22 cellular contexts compared by ENCODE assay signal in genomic region chr19:3381701-3382372, GRCh38. TPM values are rescaled to one million over a fixed set of nuclear protein-coding genes. Genes with fewer than 3 reads are reported as not detected.
DNase-seq lines count a peak whose midpoint lies in the region; ATAC-seq, FAIRE-seq and TF ChIP-seq lines count a peak whose summit lies in the region.
"Had no signal": no experiment of that assay in that cellular context is flagged by ENCODE, and none has a peak within 500 bp of the region (broad histone marks: within the 10 kb centered on the region; RNA-seq: fewer than 3 reads in every experiment).

No MANE protein-coding gene starts in this region.

- H3K36me3 ChIP-seq in left ventricle myocardium inferior (peaks cover 11% of the 10 kb centered on the region), endothelial cell of umbilical vein (ENCODE audit: control insufficient read depth in 2 of 2, extremely low read depth in 1 of 2, insufficient read depth in 2 of 2, low read length in 2 of 2) (peaks cover 0 to 24% of the 10 kb centered on the region in 2 experiments), prostate gland (no peaks in the 10 kb centered on the region), upper lobe of left lung (peaks cover 4 to 36% (median 18%) of the 10 kb centered on the region in 4 donors)

- CTCF ChIA-PET in endothelial cell of umbilical vein (lab: Charles Lee), result no interaction called here

- H3K79me2 ChIP-seq in endothelial cell of umbilical vein (ENCODE audit: control insufficient read depth, insufficient read depth, low read length), result peaks cover 86% of the 10 kb centered on the region

- POLR2A ChIA-PET in endothelial cell of umbilical vein (lab: Charles Lee), result no interaction called here

- TF ChIP-seq POLR2A in endothelial cell of umbilical vein (IDR thresholded peaks at IDR 0.05; ENCODE audit: low read depth, low read length) (no peak), prostate gland (IDR thresholded peaks at IDR 0.05) (no peak), upper lobe of left lung (IDR thresholded peaks at IDR 0.05) (no peak)

- H3K27ac ChIP-seq in left ventricle myocardium inferior (replicated peaks) (peak overlapping the region; percentile 89), endothelial cell of umbilical vein (ENCODE audit: insufficient read depth, low read depth, low read length) (no peak overlapping the region), prostate gland (peak overlapping the region; percentile 38 to 74), upper lobe of left lung (peak overlapping the region in 3 of 4 donors; percentile 12 to 81 (median 77))
- H3K27ac ChIP-seq: brain microvascular endothelial cell, GM23248, SJSA1 had no signal

- H3K36me3 Mint-ChIP-seq in activated naive CD8-positive, alpha-beta T cell treated with anti-CD3 and anti-CD28 coated beads for 36 hours, result peaks cover 8% of the 10 kb centered on the region
- H3K36me3 Mint-ChIP-seq: WTC11 had no signal

- no peak overlapping the region for H3K4me3 Mint-ChIP-seq in activated naive CD8-positive, alpha-beta T cell treated with anti-CD3 and anti-CD28 coated beads for 36 hours
- H3K4me3 Mint-ChIP-seq: activated CD4-positive, alpha-beta memory T cell treated with anti-CD3 and anti-CD28 coated beads, Interleukin-2, amount 10 ng/mL, durations not matched to agents 7 days and 5 days; activated naive CD8-positive, alpha-beta T cell; stimulated activated naive B cell treated with anti-CD40 and anti-IgM and Interleukin-4, amounts not matched to agents 10 μg/mL and 1 μg/mL and 100 μg/mL, for 72 hours; WTC11 had no signal

- ATAC-seq in Right ventricle myocardium inferior (no peak), upper lobe of left lung (ENCODE audit: low FRiP score in 2 of 2) (no peak), GM19035 (IDR thresholded peaks at IDR 0.05; ENCODE audit: unreplicated experiment) (no peak)
- ATAC-seq: right cardiac atrium; stimulated activated naive B cell treated with anti-CD40 and anti-IgM and Interleukin-4, amounts not matched to agents 10 μg/mL and 1 μg/mL and 100 μg/mL, for 72 hours; T-helper 17 cell; WTC11 had no signal

- H3K9ac ChIP-seq in endothelial cell of umbilical vein (replicated peaks; ENCODE audit: extremely low read depth, insufficient read depth, low read length), result no peak overlapping the region
- H3K9ac ChIP-seq: GM23248 had no signal

- no peaks in the 10 kb centered on the region for H3K9me3 Mint-ChIP-seq in activated naive CD8-positive, alpha-beta T cell treated with anti-CD3 and anti-CD28 coated beads for 36 hours
- H3K9me3 Mint-ChIP-seq: activated CD4-positive, alpha-beta memory T cell treated with anti-CD3 and anti-CD28 coated beads, Interleukin-2, amount 10 ng/mL, durations not matched to agents 7 days and 5 days; stimulated activated naive B cell treated with anti-CD40 and anti-IgM and Interleukin-4, amounts not matched to agents 10 μg/mL and 1 μg/mL and 100 μg/mL, for 72 hours; WTC11 had no signal

- dilution Hi-C loops in endothelial cell of umbilical vein (cut with MboI; ENCODE audit: extremely low pct_ligation_motif_present, low sequenced_read_pairs), result no loop called here

- H3K27me3 ChIP-seq in left ventricle myocardium inferior (ENCODE audit: low read depth) (no peaks in the 10 kb centered on the region), endothelial cell of umbilical vein (ENCODE audit: control insufficient read depth in 2 of 2, insufficient read depth in 2 of 2, low read length in 2 of 2) (no peaks in the 10 kb centered on the region), prostate gland (replicated peaks; ENCODE audit: insufficient read depth) (no peaks in the 10 kb centered on the region), upper lobe of left lung (no peaks in the 10 kb centered on the region)
- H3K27me3 ChIP-seq: brain microvascular endothelial cell, SJSA1 had no signal

- no peaks in the 10 kb centered on the region for H3K9me3 ChIP-seq in left ventricle myocardium inferior (replicated peaks)
- H3K9me3 ChIP-seq in endothelial cell of umbilical vein (replicated peaks; ENCODE audit: control insufficient read depth, insufficient read depth, low read length), result no peaks in the 10 kb centered on the region
- no peaks in the 10 kb centered on the region for H3K9me3 ChIP-seq in prostate gland
- H3K9me3 ChIP-seq in upper lobe of left lung, result no peaks in the 10 kb centered on the region
- H3K9me3 ChIP-seq: SJSA1 had no signal

- BruUV-seq in endothelial cell of umbilical vein (replicated peaks; lab: Mats Ljungman, UMichigan), result TSS peak; percentile 79

- H3K27me3 Mint-ChIP-seq in activated naive CD8-positive, alpha-beta T cell treated with anti-CD3 and anti-CD28 coated beads for 36 hours, result no peaks in the 10 kb centered on the region
- H3K27me3 Mint-ChIP-seq: activated CD4-positive, alpha-beta memory T cell treated with anti-CD3 and anti-CD28 coated beads, Interleukin-2, amount 10 ng/mL, durations not matched to agents 7 days and 5 days; activated naive CD8-positive, alpha-beta T cell; stimulated activated naive B cell treated with anti-CD40 and anti-IgM and Interleukin-4, amounts not matched to agents 10 μg/mL and 1 μg/mL and 100 μg/mL, for 72 hours; T-helper 17 cell had no signal

- H2AFZ ChIP-seq in endothelial cell of umbilical vein (ENCODE audit: low read depth, low read length), result no peak overlapping the region
- H2AFZ ChIP-seq: GM23248 had no signal

- TF ChIP-seq EP300 in upper lobe of left lung (IDR thresholded peaks at IDR 0.05), result no peak

- no peak for TF ChIP-seq CTCF in left ventricle myocardium inferior (IDR thresholded peaks at IDR 0.05; ENCODE audit: borderline replicate concordance)
- no peak for TF ChIP-seq CTCF in endothelial cell of umbilical vein (IDR thresholded peaks at IDR 0.05; ENCODE audit: extremely low read depth in 1 of 2, insufficient read depth in 1 of 2, low read depth in 1 of 2, low read length in 2 of 2)
- TF ChIP-seq CTCF in prostate gland (IDR thresholded peaks at IDR 0.05), result no peak
- no peak for TF ChIP-seq CTCF in upper lobe of left lung (IDR thresholded peaks at IDR 0.05)

- H3K27ac Mint-ChIP-seq in activated naive CD8-positive, alpha-beta T cell treated with anti-CD3 and anti-CD28 coated beads for 36 hours, result no peak overlapping the region
- H3K27ac Mint-ChIP-seq: activated CD4-positive, alpha-beta memory T cell treated with anti-CD3 and anti-CD28 coated beads, Interleukin-2, amount 10 ng/mL, durations not matched to agents 7 days and 5 days; activated naive CD8-positive, alpha-beta T cell; WTC11 had no signal

- no peak overlapping the region for H3K4me2 ChIP-seq in endothelial cell of umbilical vein (ENCODE audit: insufficient read depth, low read length)

- H3K4me3 ChIP-seq in left ventricle myocardium inferior (no peak overlapping the region), endothelial cell of umbilical vein (replicated peaks in 1 of 3; ENCODE audit: insufficient read depth in 1 of 3, low read depth in 1 of 3, low read length in 3 of 3) (no peak overlapping the region), prostate gland (no peak overlapping the region), upper lobe of left lung (no peak overlapping the region)
- H3K4me3 ChIP-seq: GM23248, SJSA1 had no signal

- peaks cover 5% of the 10 kb centered on the region for H3K4me1 Mint-ChIP-seq in activated naive CD8-positive, alpha-beta T cell treated with anti-CD3 and anti-CD28 coated beads for 36 hours

- no peak for FAIRE-seq in endothelial cell of umbilical vein (lab: Jason Lieb, UNC)
- FAIRE-seq: A204.1, HTR-8/SVneo had no signal

- no peaks in the 10 kb centered on the region for H4K20me1 ChIP-seq in endothelial cell of umbilical vein (replicated peaks; ENCODE audit: control insufficient read depth, extremely low read depth, insufficient read depth, low read length)

- peaks cover 81% of the 10 kb centered on the region for H3K4me1 ChIP-seq in left ventricle myocardium inferior
- H3K4me1 ChIP-seq in endothelial cell of umbilical vein (ENCODE audit: control insufficient read depth, extremely low read depth, insufficient read depth, low read length), result peaks cover 4% of the 10 kb centered on the region
- H3K4me1 ChIP-seq in prostate gland (replicated peaks), result peaks cover 10% of the 10 kb centered on the region
- peaks cover 49 to 73% (median 61%) of the 10 kb centered on the region in 4 donors for H3K4me1 ChIP-seq in upper lobe of left lung
- H3K4me1 ChIP-seq: SJSA1 had no signal

- intact Hi-C loops in left ventricle myocardium inferior (cut with micrococcal nuclease), result no loop called here
- intact Hi-C loops in Right ventricle myocardium inferior (cut with DNase I), result no loop called here
- intact Hi-C loops in endothelial cell of umbilical vein (cut with micrococcal nuclease), result no loop called here
- intact Hi-C loops in prostate gland (cut with DNase I), result no loop called here

- H3K9me1 ChIP-seq in endothelial cell of umbilical vein (replicated peaks; ENCODE audit: control insufficient read depth, extremely low read depth, insufficient read depth, low read length), result no peaks in the 10 kb centered on the region

- DNase-seq in left ventricle myocardium inferior (no peak), Right ventricle myocardium inferior (ENCODE audit: missing footprints) (no peak), endothelial cell of umbilical vein (ENCODE audit: low read depth, low spot score) (no peak), prostate gland (ENCODE audit: low spot score) (no peak), upper lobe of left lung (peak in 1 of 2 donors; percentile 84), H4 (ENCODE audit: low spot score) (no peak)
- no peak for DNase-seq in activated naive CD8-positive, alpha-beta T cell treated with anti-CD3 and anti-CD28 coated beads for 36 hours
- DNase-seq: activated CD4-positive, alpha-beta memory T cell treated with anti-CD3 and anti-CD28 coated beads, Interleukin-2, amount 10 ng/mL, durations not matched to agents 7 days and 5 days; brain microvascular endothelial cell; GM23248; NCI-H1417; NCI-H2171; NCI-H69; stimulated activated naive B cell treated with anti-CD40 and anti-IgM and Interleukin-4, amounts not matched to agents 10 μg/mL and 1 μg/mL and 100 μg/mL, for 72 hours; T-helper 17 cell had no signal

- WGBS in prostate gland, result 90% methylated on average over 57 of the region's 59 CpGs
- 95 to 96% methylated on average over 48 to 58 of the region's 59 CpGs for WGBS in upper lobe of left lung, 2 donors

RNA-seq across cellular contexts. Expression of gene NFIC, which starts 15.5 kb away (rescaled TPM):
- 145 TPM for total RNA-seq in left ventricle myocardium inferior
- 164 TPM for total RNA-seq in Right ventricle myocardium inferior
- total RNA-seq in endothelial cell of umbilical vein, result 131 and 133 TPM in 2 replicates
- polyA plus RNA-seq in endothelial cell of umbilical vein, result 8.5 and 11.4 TPM in 2 replicates
- 12.8 and 14.1 TPM in 2 replicates for polyA plus RNA-seq in endothelial cell of umbilical vein (2011; cell fraction: cytosol; rRNA removed)
- polyA plus RNA-seq in endothelial cell of umbilical vein (2011; cell fraction: nucleus; rRNA removed), result 21.9 and 24.5 TPM in 2 replicates
- polyA plus RNA-seq in endothelial cell of umbilical vein (2012), result 41.1 and 45.2 TPM in 2 replicates
- 16.4 and 18.3 TPM in 2 replicates for polyA minus RNA-seq in endothelial cell of umbilical vein
- polyA minus RNA-seq in endothelial cell of umbilical vein (2011; cell fraction: cytosol; rRNA and poly(A)+ RNA removed), result 35.0 TPM
- 14.8 and 32.1 TPM in 2 replicates for polyA minus RNA-seq in endothelial cell of umbilical vein (2011; cell fraction: nucleus; rRNA and poly(A)+ RNA removed)
- 100 to 1,000 TPM; 160 to 168 TPM for total RNA-seq in prostate gland
- 100 to 1,000 TPM in 5 of 6 donors, 10 to 100 TPM in 1; 96.1 to 175 (median 154) TPM for total RNA-seq in upper lobe of left lung
- 19.8 and 20.0 TPM in 2 replicates for total RNA-seq in H4 (2014; rRNA removed; shearing (Covaris generic))
- total RNA-seq in activated naive CD8-positive, alpha-beta T cell treated with anti-CD3 and anti-CD28 coated beads for 36 hours, result 10 to 100 TPM; 19.0 to 19.5 TPM
